Comparison of ENCODE assay signal across 1 cellular context in genomic region chr15:41401904-41402267, GRCh38.
TF ChIP-seq lines count a peak whose summit lies in the region.

No MANE protein-coding gene starts in this region.

TF ChIP-seq in K562, 482 proteins besides CTCF, POLR2A, EP300 and RAD21 (continued from another document):
- TF ChIP-seq ZBTB11 (CRISPR knock-in tag; IDR thresholded peaks at IDR 0.05) = 0 out of 6 replicates have a peak, but pooled peaks of 1 of the 3 experiments have one; percentile 5
- no peak for TF ChIP-seq SLC30A9 (CRISPR knock-in tag; IDR thresholded peaks at IDR 0.05)
- TF ChIP-seq, protein P1, sequence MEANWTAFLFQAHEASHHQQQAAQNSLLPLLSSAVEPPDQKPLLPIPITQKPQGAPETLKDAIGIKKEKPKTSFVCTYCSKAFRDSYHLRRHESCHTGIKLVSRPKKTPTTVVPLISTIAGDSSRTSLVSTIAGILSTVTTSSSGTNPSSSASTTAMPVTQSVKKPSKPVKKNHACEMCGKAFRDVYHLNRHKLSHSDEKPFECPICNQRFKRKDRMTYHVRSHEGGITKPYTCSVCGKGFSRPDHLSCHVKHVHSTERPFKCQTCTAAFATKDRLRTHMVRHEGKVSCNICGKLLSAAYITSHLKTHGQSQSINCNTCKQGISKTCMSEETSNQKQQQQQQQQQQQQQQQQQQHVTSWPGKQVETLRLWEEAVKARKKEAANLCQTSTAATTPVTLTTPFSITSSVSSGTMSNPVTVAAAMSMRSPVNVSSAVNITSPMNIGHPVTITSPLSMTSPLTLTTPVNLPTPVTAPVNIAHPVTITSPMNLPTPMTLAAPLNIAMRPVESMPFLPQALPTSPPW (CRISPR knock-in tag; IDR thresholded peaks at IDR 0.05) = peak; percentile 19
- no peak for TF ChIP-seq ELF1 (tag; IDR thresholded peaks at IDR 0.05)
- TF ChIP-seq STAT5B (CRISPR knock-in tag; IDR thresholded peaks at IDR 0.05) = no peak
